23 cellular contexts compared by ENCODE assay signal in the genomic region with DNA sequence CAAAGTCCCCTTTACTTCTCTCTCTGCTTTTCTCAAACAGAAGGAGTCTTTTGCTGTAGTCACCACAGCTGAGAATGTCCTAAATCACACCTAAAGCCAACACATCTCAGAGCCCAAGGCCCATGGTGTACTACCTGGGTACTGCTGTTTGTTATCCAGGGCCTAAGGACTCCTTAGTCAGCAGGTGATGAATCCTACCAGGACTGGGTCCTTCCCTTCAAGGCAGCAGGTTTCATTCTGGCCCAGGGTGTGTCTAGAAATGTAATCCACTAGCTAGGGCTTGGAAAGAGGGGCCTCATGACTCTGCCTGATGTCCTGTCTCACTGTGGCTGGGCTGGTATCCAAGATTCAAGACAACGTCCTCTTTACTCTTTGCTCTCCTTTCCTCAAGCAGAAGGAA. TPM values are rescaled to one million over a fixed set of nuclear protein-coding genes. Genes with fewer than 3 reads are reported as not detected.
"Had no signal": no experiment of that assay in that cellular context is flagged by ENCODE, and none has a peak within 500 bp of the region (broad histone marks: within the 10 kb centered on the region; RNA-seq: fewer than 3 reads in every experiment).

No MANE protein-coding gene starts in this region.

- H3K27me3 ChIP-seq: ascending aorta, left lung, neural progenitor cell, spleen, testis, transverse colon had no signal

- H3K27ac ChIP-seq: ascending aorta, coronary artery, left lung, lower lobe of right lung, neural progenitor cell, spleen, testis, transverse colon had no signal

- DNase-seq: activated CD4-positive, alpha-beta memory T cell treated with anti-CD3 and anti-CD28 coated beads, Interleukin-2, amount 10 ng/mL, durations not matched to agents 7 days and 5 days; activated CD4-positive, alpha-beta T cell treated with anti-CD3 and anti-CD28 coated beads for 1 hour; activated CD4-positive, alpha-beta T cell treated with anti-CD3 and anti-CD28 coated beads, Interleukin-2, amount 10 ng/mL, durations not matched to agents 7 days and 5 days; activated CD8-positive, alpha-beta memory T cell treated with anti-CD3 and anti-CD28 coated beads, Interleukin-2, amount 50 U/mL, for 48 hours; activated T-cell treated with anti-CD3 and anti-CD28 coated beads, Interleukin-2, amount 50 U/mL, for 24 hours; effector memory CD8-positive, alpha-beta T cell; kidney glomerular epithelial cell; left lung; lower lobe of right lung; mesendoderm; natural killer cell; right cardiac atrium; spleen; stimulated activated naive CD4-positive, alpha-beta T cell; SW 1271; T1000; testis; transverse colon had no signal

- H3K4me1 ChIP-seq: ascending aorta, left lung, lower lobe of right lung, neural progenitor cell, spleen, testis, transverse colon had no signal

- H3K36me3 ChIP-seq: ascending aorta, left lung, lower lobe of right lung, neural progenitor cell, spleen, transverse colon had no signal

- H3K9me3 ChIP-seq: ascending aorta, left lung, lower lobe of right lung, spleen, testis, transverse colon had no signal

- H3K9ac ChIP-seq: neural progenitor cell had no signal

- H3K4me3 ChIP-seq: ascending aorta, coronary artery, left lung, lower lobe of right lung, neural progenitor cell, spleen, testis, transverse colon had no signal

- ATAC-seq: activated naive CD4-positive, alpha-beta T cell treated with anti-CD3 and anti-CD28 coated beads, Interleukin-2, amount 50 U/mL, for 72 hours; effector memory CD8-positive, alpha-beta T cell; left lung; lower lobe of right lung; natural killer cell; right cardiac atrium; WTC11 had no signal

- H2AFZ ChIP-seq: neural progenitor cell had no signal

- H3K4me2 ChIP-seq: neural progenitor cell had no signal

RNA-seq across cellular contexts. Expression of a gene that starts 36.2 kb away (rescaled TPM):
- total RNA-seq: natural killer cell had no signal
